In genomic region chr2:95359501-95359930, GRCh38 we compare ENCODE assay signal across 25 cellular contexts. TPM values are rescaled to one million over a fixed set of nuclear protein-coding genes. Genes with fewer than 3 reads are reported as not detected.
A peak's percentile ranks its signal among the peaks of the same experiment; 100 is the strongest.
DNase-seq lines count a peak whose midpoint lies in the region; ATAC-seq, FAIRE-seq and TF ChIP-seq lines count a peak whose summit lies in the region.
"Had no signal": no experiment of that assay in that cellular context is flagged by ENCODE, and none has a peak within 500 bp of the region (broad histone marks: within the 10 kb centered on the region; RNA-seq: fewer than 3 reads in every experiment).

No MANE protein-coding gene starts in this region.

- no TSS peak for BruUV-seq in HepG2 (replicated peaks; lab: Mats Ljungman, UMichigan)

- H3K27ac Mint-ChIP-seq in osteocyte (ENCODE audit: unreplicated experiment) = no peak overlapping the region
- H3K27ac Mint-ChIP-seq: activated naive CD4-positive, alpha-beta T cell treated with anti-CD3 and anti-CD28 coated beads, Interleukin-2, amount 50 U/mL, for 24 hours; activated T-helper 1 cell treated with anti-CD3 and anti-CD28 coated beads, Interleukin-12 subunit alpha, Interleukin-12 subunit beta, Interleukin-2, Interleukin-4 antibody, amounts not matched to agents 30 ng/mL and 10 ng/mL and 1 ng/mL, durations not matched to agents 14 hours and 24 hours and 36 hours; B cell; CD4-positive, alpha-beta memory T cell; naive thymus-derived CD4-positive, alpha-beta T cell; T-helper 1 cell treated with Interleukin-12 subunit alpha and Interleukin-12 subunit beta and Interleukin-4 antibody, amounts not matched to agents 30 μg/mL and 1 μg/mL, for 36 hours had no signal

- no peak for TF ChIP-seq RAD21 in HepG2 (CRISPR knock-in tag; IDR thresholded peaks at IDR 0.05)

- no peak overlapping the region for H3K4me2 ChIP-seq in HepG2 (ENCODE audit: low read depth, low read length)
- H3K4me2 ChIP-seq: SK-N-SH had no signal

- peaks cover 21% of the 10 kb centered on the region for H3K27me3 Mint-ChIP-seq in osteocyte (ENCODE audit: unreplicated experiment)

- DNase-seq in right lobe of liver (peak in 2 of 3 donors; percentile 24 to 37), HepG2 (ENCODE audit: low spot score) (no peak), ecto neural progenitor cell (ENCODE audit: low spot score) (peak; percentile 33), osteocyte (ENCODE audit: extremely low spot score, unreplicated experiment) (peak; percentile 76), aorta (peak in 1 of 2 donors; percentile 42), NCI-H1436 treated with DMSO at 0.1 percent for 48 hours (lab: John Stamatoyannopoulos, UW) (no peak), DMS 273 treated with DMSO at 0.1 percent for 48 hours (lab: John Stamatoyannopoulos, UW) (no peak), COLO829 (ENCODE audit: low spot score) (no peak)
- DNase-seq: CD4-positive, alpha-beta memory T cell; effector memory CD4-positive, alpha-beta T cell; midbrain; naive thymus-derived CD4-positive, alpha-beta T cell; NCI-H1436; NCI-H526 treated with DMSO at 0.1 percent for 48 hours; NK-92 treated with Interleukin-12 subunit alpha and Interleukin-12 subunit beta, amount 100 ng/mL, for 24 hours; SK-N-SH; stimulated activated CD4-positive, alpha-beta T cell treated with anti-CD3 and anti-CD28 coated beads, Interleukin-2, amount 100 ng/mL, for 24 hours had no signal

- TF ChIP-seq CTCF in right lobe of liver (IDR thresholded peaks at IDR 0.05) = no peak
- TF ChIP-seq CTCF in HepG2 (CRISPR knock-in tag; IDR thresholded peaks at IDR 0.05) = no peak
- TF ChIP-seq CTCF in osteocyte (IDR thresholded peaks at IDR 0.05) = no peak

- ATAC-seq in right lobe of liver (no peak), HepG2 (no peak), aorta (ENCODE audit: low FRiP score) (peak; percentile 26)
- ATAC-seq: naive thymus-derived CD4-positive, alpha-beta T cell had no signal

- H3K27ac ChIP-seq in right lobe of liver (no peak overlapping the region), HepG2 (ENCODE audit: extremely low read length, insufficient read depth, low read length) (no peak overlapping the region), aorta (ENCODE audit: low read depth in 1 of 2, low read length in 2 of 2) (no peak overlapping the region)
- H3K27ac ChIP-seq: breast epithelium, ovary had no signal

- peaks cover 4% of the 10 kb centered on the region for H3K4me1 Mint-ChIP-seq in osteocyte (ENCODE audit: unreplicated experiment)
- H3K4me1 Mint-ChIP-seq: activated naive CD4-positive, alpha-beta T cell treated with anti-CD3 and anti-CD28 coated beads, Interleukin-2, amount 50 U/mL, for 24 hours; B cell; CD4-positive, alpha-beta memory T cell; naive thymus-derived CD4-positive, alpha-beta T cell had no signal

- no peaks in the 10 kb centered on the region for H3K79me2 ChIP-seq in HepG2 (ENCODE audit: insufficient read depth, low read length)

- in situ Hi-C loops in HepG2 (cut with HindIII; ENCODE audit: extremely low pct_ligation_motif_present, low pct_unique_long_range_greater_than_20kb) = no loop called here

- H3K36me3 Mint-ChIP-seq in osteocyte (ENCODE audit: unreplicated experiment) = no peaks in the 10 kb centered on the region
- H3K36me3 Mint-ChIP-seq: activated naive CD4-positive, alpha-beta T cell treated with anti-CD3 and anti-CD28 coated beads, Interleukin-2, amount 50 U/mL, for 24 hours; CD4-positive, alpha-beta memory T cell; naive thymus-derived CD4-positive, alpha-beta T cell had no signal

- no peak for FAIRE-seq in HepG2 (lab: Jason Lieb, UNC)

- H3K4me3 Mint-ChIP-seq in osteocyte (ENCODE audit: unreplicated experiment) = no peak overlapping the region
- H3K4me3 Mint-ChIP-seq: activated naive CD4-positive, alpha-beta T cell treated with anti-CD3 and anti-CD28 coated beads, Interleukin-2, amount 50 U/mL, for 24 hours; activated T-helper 1 cell treated with anti-CD3 and anti-CD28 coated beads, Interleukin-12 subunit alpha, Interleukin-12 subunit beta, Interleukin-2, Interleukin-4 antibody, amounts not matched to agents 30 ng/mL and 10 ng/mL and 1 ng/mL, durations not matched to agents 14 hours and 24 hours and 36 hours; B cell; CD4-positive, alpha-beta memory T cell; naive thymus-derived CD4-positive, alpha-beta T cell; T-helper 1 cell treated with Interleukin-12 subunit alpha and Interleukin-12 subunit beta and Interleukin-4 antibody, amounts not matched to agents 30 μg/mL and 1 μg/mL, for 36 hours had no signal

- H3K4me3 ChIP-seq in right lobe of liver = no peak overlapping the region
- H3K4me3 ChIP-seq in HepG2 (replicated peaks in 1 of 3; ENCODE audit: insufficient read depth in 1 of 3, low read depth in 2 of 3, low read length in 3 of 3) = no peak overlapping the region
- H3K4me3 ChIP-seq in aorta (ENCODE audit: low read length in 2 of 2) = no peak overlapping the region
- H3K4me3 ChIP-seq: breast epithelium, HAP-1, ovary, thyroid gland had no signal

- no peak overlapping the region for H2AFZ ChIP-seq in HepG2 (ENCODE audit: low read length)

- TF ChIP-seq POLR2A in right lobe of liver (IDR thresholded peaks at IDR 0.05) = no peak
- TF ChIP-seq POLR2A in HepG2 (IDR thresholded peaks at IDR 0.05; ENCODE audit: insufficient read depth in 1 of 2, low read depth in 2 of 2, low read length in 2 of 2) = no peak

- H3K9ac ChIP-seq in HepG2 (ENCODE audit: insufficient read depth, low read depth, low read length) = no peak overlapping the region
- H3K9ac ChIP-seq: SK-N-SH had no signal

- no peaks in the 10 kb centered on the region for H3K27me3 ChIP-seq in right lobe of liver
- H3K27me3 ChIP-seq in HepG2 (ENCODE audit: control insufficient read depth in 1 of 2, insufficient read depth in 2 of 2, low read length in 2 of 2) = peaks cover 0 to 11% of the 10 kb centered on the region in 2 experiments; a peak in 2 of 5 replicates
- no peaks in the 10 kb centered on the region for H3K27me3 ChIP-seq in aorta (ENCODE audit: control insufficient read depth in 1 of 2, insufficient read depth in 2 of 2, low read length in 1 of 2)
- H3K27me3 ChIP-seq: breast epithelium, ovary, thyroid gland had no signal

- CTCF ChIA-PET in HepG2 (lab: Yijun Ruan, JAX; ENCODE audit: low intra/inter-chr PET ratio, low total read pairs) = no interaction called here

- no peaks in the 10 kb centered on the region for H4K20me1 ChIP-seq in HepG2 (ENCODE audit: insufficient read depth, low read length)

- WGBS in right lobe of liver (ENCODE audit: insufficient coverage, low coverage, low lambda C conversion rate, missing lambda C conversion rate) = no CpG with 5 or more reads among the region's 5 CpGs
- 8% methylated on average over 4 of the region's 5 CpGs for WGBS in HepG2 (ENCODE audit: low lambda C conversion rate)
- 89 to 92% methylated on average over 5 of the region's 5 CpGs for WGBS in aorta, 2 donors

- POLR2A ChIA-PET in HepG2 (lab: Yijun Ruan, JAX) = no interaction called here

- no peaks in the 10 kb centered on the region for H3K9me3 ChIP-seq in right lobe of liver
- H3K9me3 ChIP-seq in HepG2 (ENCODE audit: low read length) = no peaks in the 10 kb centered on the region
- H3K9me3 ChIP-seq in aorta (ENCODE audit: control insufficient read depth, low read length) = no peaks in the 10 kb centered on the region
- H3K9me3 ChIP-seq: breast epithelium, HAP-1, ovary, SK-N-SH, thyroid gland had no signal

- TF ChIP-seq EP300 in HepG2 (IDR thresholded peaks at IDR 0.05; ENCODE audit: low read depth in 2 of 2, low read length in 2 of 2) (no peak), HepG2 (CRISPR knock-in tag; IDR thresholded peaks at IDR 0.05; ENCODE audit: borderline replicate concordance) (no peak)

- H3K4me1 ChIP-seq in right lobe of liver (no peaks in the 10 kb centered on the region), HepG2 (ENCODE audit: insufficient read depth, low read length) (no peaks in the 10 kb centered on the region), aorta (ENCODE audit: control insufficient read depth in 1 of 2, insufficient read depth in 2 of 2, low read length in 2 of 2) (no peaks in the 10 kb centered on the region)
- H3K4me1 ChIP-seq: breast epithelium, HAP-1 had no signal

- H3K9me3 Mint-ChIP-seq in osteocyte (ENCODE audit: unreplicated experiment) = peaks cover 5% of the 10 kb centered on the region
- H3K9me3 Mint-ChIP-seq: activated naive CD4-positive, alpha-beta T cell treated with anti-CD3 and anti-CD28 coated beads, Interleukin-2, amount 50 U/mL, for 24 hours; activated T-helper 1 cell treated with anti-CD3 and anti-CD28 coated beads, Interleukin-12 subunit alpha, Interleukin-12 subunit beta, Interleukin-2, Interleukin-4 antibody, amounts not matched to agents 30 ng/mL and 10 ng/mL and 1 ng/mL, durations not matched to agents 14 hours and 24 hours and 36 hours; CD4-positive, alpha-beta memory T cell; T-helper 1 cell treated with Interleukin-12 subunit alpha and Interleukin-12 subunit beta and Interleukin-4 antibody, amounts not matched to agents 30 μg/mL and 1 μg/mL, for 36 hours had no signal

- intact Hi-C loops in right lobe of liver (cut with DNase I) (no loop called here), HepG2 (cut with micrococcal nuclease; ENCODE audit: unreplicated experiment) (no loop called here), aorta (cut with DNase I) (no loop called here)

- H3K36me3 ChIP-seq in right lobe of liver (no peaks in the 10 kb centered on the region), HepG2 (replicated peaks in 1 of 2; ENCODE audit: control insufficient read depth in 1 of 2, insufficient read depth in 2 of 2, low read length in 2 of 2) (no peaks in the 10 kb centered on the region), aorta (ENCODE audit: control insufficient read depth in 1 of 2, insufficient read depth in 2 of 2, low read length in 1 of 2) (no peaks in the 10 kb centered on the region)
- H3K36me3 ChIP-seq: breast epithelium, HAP-1, ovary, thyroid gland had no signal

RNA-seq across cellular contexts. Expression of gene FAHD2A, which starts 43.0 kb away (rescaled TPM):
- 10 to 100 TPM; 62.2 to 80.1 (median 75.7) TPM for total RNA-seq in right lobe of liver
- total RNA-seq in HepG2 (2016; rRNA removed; fragmentation: Illumina TruSeq; extraction: Trizol) = 44.2 and 48.4 TPM in 2 replicates
- 6.0 and 7.7 TPM in 2 replicates for total RNA-seq in HepG2 (2016; cell fraction: cytosol; rRNA removed; fragmentation: Illumina TruSeq; extraction: Trizol; ENCODE audit: low read depth)
- 43.7 and 52.6 TPM in 2 replicates for total RNA-seq in HepG2 (2016; cell fraction: insoluble cytoplasmic fraction; rRNA removed; fragmentation: Illumina TruSeq; extraction: Trizol)
- 11.6 and 14.6 TPM in 2 replicates for total RNA-seq in HepG2 (2016; cell fraction: membrane; rRNA removed; fragmentation: Illumina TruSeq; extraction: Trizol)
- total RNA-seq in HepG2 (2016; cell fraction: nucleus; rRNA removed; fragmentation: Illumina TruSeq; extraction: Trizol) = 37.1 and 41.1 TPM in 2 replicates
- polyA plus RNA-seq in HepG2 (2011; rRNA removed) = 34.0 and 41.8 TPM in 2 replicates
- polyA plus RNA-seq in HepG2 (2011; cell fraction: cytosol; rRNA removed) = 27.3 and 33.0 TPM in 2 replicates
- 86.2 and 107 TPM in 2 replicates for polyA plus RNA-seq in HepG2 (2011; cell fraction: nucleus; rRNA removed)
- polyA plus RNA-seq in HepG2 (2012) = 23.8 and 29.6 TPM in 2 replicates
- 8.4 and 12.0 TPM in 2 replicates for polyA plus RNA-seq in HepG2 (2016; cell fraction: cytosol; fragmentation: Illumina TruSeq; extraction: Trizol; ENCODE audit: low read depth)
- 50.4 and 54.4 TPM in 2 replicates for polyA plus RNA-seq in HepG2 (2016; cell fraction: insoluble cytoplasmic fraction; fragmentation: Illumina TruSeq; extraction: Trizol; ENCODE audit: low read depth)
- polyA plus RNA-seq in HepG2 (2016; cell fraction: membrane; fragmentation: Illumina TruSeq; extraction: Trizol; ENCODE audit: low read depth) = 11.0 and 12.8 TPM in 2 replicates
- 56.9 and 57.0 TPM in 2 replicates for polyA plus RNA-seq in HepG2 (2016; cell fraction: nucleus; fragmentation: Illumina TruSeq; extraction: Trizol; ENCODE audit: insufficient read depth, low read depth)
- polyA minus RNA-seq in HepG2 (2011; rRNA and poly(A)+ RNA removed; ENCODE audit: low replicate concordance) = 38.4 and 46.0 TPM in 2 replicates
- 14.6 and 15.4 TPM in 2 replicates for polyA minus RNA-seq in HepG2 (2011; cell fraction: cytosol; rRNA and poly(A)+ RNA removed)
- 44.5 and 51.1 TPM in 2 replicates for polyA minus RNA-seq in HepG2 (2011; cell fraction: nucleus; rRNA and poly(A)+ RNA removed)
- total RNA-seq in osteocyte = 40.3 and 40.4 TPM in 2 replicates
- total RNA-seq in aorta = 10 to 100 TPM; 17.7 to 23.3 TPM
- polyA plus RNA-seq in aorta = 10 to 100 TPM; 22.4 to 22.8 TPM

Comparison
In these comparisons a context has a peak if more than half of its experiments do, and no peak if none do; other contexts are left out.
1. DNase-seq: peak in right lobe of liver (2 of 3), ecto neural progenitor cell (single experiment) and osteocyte (single experiment); none in HepG2 (single experiment), NCI-H1436 treated with DMSO at 0.1 percent for 48 hours (single experiment), DMS 273 treated with DMSO at 0.1 percent for 48 hours (single experiment) and COLO829 (single experiment).